Comparison of ENCODE assay signal across 9 cellular contexts in the genomic region with DNA sequence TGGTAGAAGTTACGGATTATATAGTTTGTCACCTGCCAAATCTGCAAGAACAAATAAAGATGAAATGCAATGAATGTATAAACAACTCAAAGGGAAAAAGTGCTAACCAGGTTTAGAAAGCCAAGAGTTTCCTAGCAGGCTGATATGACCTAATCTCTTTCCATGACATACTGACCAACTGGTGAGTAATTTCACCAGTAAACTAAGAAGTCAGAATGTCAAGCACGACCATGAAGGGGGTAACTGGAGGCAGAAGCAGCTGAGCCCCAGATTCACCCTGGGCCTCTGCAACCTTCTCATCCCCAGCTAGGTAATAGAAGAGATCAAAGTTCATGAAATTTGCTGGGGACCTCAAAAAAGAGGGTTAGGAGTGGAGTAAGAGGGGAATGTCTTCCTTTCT. TPM values are rescaled to one million over a fixed set of nuclear protein-coding genes. Genes with fewer than 3 reads are reported as not detected.
DNase-seq lines count a peak whose midpoint lies in the region; ATAC-seq and TF ChIP-seq lines count a peak whose summit lies in the region.
"Had no signal": no experiment of that assay in that cellular context is flagged by ENCODE, and none has a peak within 500 bp of the region (broad histone marks: within the 10 kb centered on the region; RNA-seq: fewer than 3 reads in every experiment).

No MANE protein-coding gene starts in this region.

- peaks cover 5% of the 10 kb centered on the region; the same call in 1 of the 2 replicates for H4K20me1 ChIP-seq in IMR-90 (ENCODE audit: insufficient read depth, low read length)

- no peak overlapping the region for H2BK5ac ChIP-seq in IMR-90 (ENCODE audit: low read depth, low read length, poor library complexity, severe bottlenecking)

- no peak overlapping the region for H3K56ac ChIP-seq in IMR-90 (ENCODE audit: extremely low read depth, insufficient read depth, low read length)

- dilution Hi-C loops in IMR-90 (cut with HindIII; ENCODE audit: low sequenced_read_pairs, unreplicated experiment): no loop called here

- H3K9me1 ChIP-seq in IMR-90 (ENCODE audit: insufficient read depth, low read length): peaks cover 9% of the 10 kb centered on the region

- CTCF ChIA-PET in IMR-90 (lab: Yijun Ruan, JAX): no interaction called here

- peak overlapping the region; percentile 75; the same call in 1 of the 2 replicates for H4K5ac ChIP-seq in IMR-90 (ENCODE audit: low read depth, low read length)

- no peak for TF ChIP-seq RAD21 in IMR-90 (IDR thresholded peaks at IDR 0.05; ENCODE audit: low read length)

- H2AK5ac ChIP-seq in IMR-90 (ENCODE audit: low read depth, low read length): no peak overlapping the region

- peaks cover 10% of the 10 kb centered on the region for H3K4me1 ChIP-seq in IMR-90 (ENCODE audit: control insufficient read depth, insufficient read depth, low read length)
- peaks cover 3 to 39% (median 10%) of the 10 kb centered on the region in 3 donors for H3K4me1 ChIP-seq in gastroesophageal sphincter
- peaks cover 0 to 28% (median 11%) of the 10 kb centered on the region in 4 donors for H3K4me1 ChIP-seq in tibial nerve

- TF ChIP-seq CTCF in IMR-90 (conservative IDR thresholded peaks at IDR 0.05; ENCODE audit: low read depth, low read length): no peak
- no peak for TF ChIP-seq CTCF in gastroesophageal sphincter (IDR thresholded peaks at IDR 0.05)
- TF ChIP-seq CTCF in tibial nerve (IDR thresholded peaks at IDR 0.05): no peak

- H3K14ac ChIP-seq in IMR-90 (replicated peaks; ENCODE audit: low read depth, low read length): no peak overlapping the region

- peak overlapping the region; percentile 19; the same call in 1 of the 2 replicates for H4K91ac ChIP-seq in IMR-90 (ENCODE audit: insufficient read depth, low read depth, low read length)

- TF ChIP-seq POLR2A in IMR-90 (IDR thresholded peaks at IDR 0.05; ENCODE audit: low read depth, low read length): no peak
- no peak for TF ChIP-seq POLR2A in gastroesophageal sphincter (IDR thresholded peaks at IDR 0.05)
- no peak for TF ChIP-seq POLR2A in tibial nerve (IDR thresholded peaks at IDR 0.05)

- H3K79me1 ChIP-seq in IMR-90 (ENCODE audit: low read depth in 1 of 2, low read length in 2 of 2): no peaks in the 10 kb centered on the region

- H3K9me3 ChIP-seq in IMR-90 (ENCODE audit: control insufficient read depth, insufficient read depth, low read length) (no peaks in the 10 kb centered on the region), gastroesophageal sphincter (no peaks in the 10 kb centered on the region), tibial nerve (no peaks in the 10 kb centered on the region)

- peak overlapping the region; percentile 57; the same call in 1 of the 2 replicates for H3K18ac ChIP-seq in IMR-90 (ENCODE audit: low read depth, low read length)

- no CpG with 5 or more reads among the region's 2 CpGs for WGBS in IMR-90 (ENCODE audit: extremely low coverage in 2 of 2, insufficient read length in 1 of 2), 2 experiments
- 14% methylated on average over 2 of the region's 2 CpGs; no CpG with 5 or more reads in 1 of the 2 donors for whole genome bisulfite sequencing in gastroesophageal sphincter (ENCODE audit: low coverage in 1 of 2), 2 donors
- 62 to 75% methylated on average over 2 of the region's 2 CpGs for WGBS in tibial nerve, 2 donors

- H3K27me3 ChIP-seq in IMR-90 (ENCODE audit: control insufficient read depth, insufficient read depth, low read length) (no peaks in the 10 kb centered on the region), gastroesophageal sphincter (no peaks in the 10 kb centered on the region), tibial nerve (no peaks in the 10 kb centered on the region)

- peak overlapping the region; percentile 14; the same call in 1 of the 2 replicates for H2BK120ac ChIP-seq in IMR-90 (ENCODE audit: low read depth, low read length)

- peak overlapping the region; percentile 38; the same call in 1 of the 2 replicates for H3K4me2 ChIP-seq in IMR-90 (ENCODE audit: low read depth, low read length)

- POLR2A ChIA-PET in IMR-90 (lab: Charles Lee; ENCODE audit: unreplicated experiment): interaction anchor here (1.4 kb wide), 1 partner anchor 10 kb away, joined by 5 read pairs; a partner anchor contains a TSS

- H2AFZ ChIP-seq in IMR-90 (replicated peaks; ENCODE audit: low read length, poor library complexity): no peak overlapping the region

- intact Hi-C loops in IMR-90 (cut with micrococcal nuclease): no loop called here

- no peak overlapping the region for H3K4me3 ChIP-seq in IMR-90 (ENCODE audit: insufficient read depth, low read depth, low read length)
- no peak overlapping the region for H3K4me3 ChIP-seq in gastroesophageal sphincter
- H3K4me3 ChIP-seq in tibial nerve: no peak overlapping the region

- no TSS peak for BruUV-seq in IMR-90 (replicated peaks; lab: Mats Ljungman, UMichigan)

- DNase-seq in activated CD8-positive, alpha-beta memory T cell treated with anti-CD3 and anti-CD28 coated beads, Interleukin-2, amount 50 U/mL, for 48 hours: peak; percentile 53
- no peak for DNase-seq in activated CD8-positive, alpha-beta memory T cell treated with anti-CD3 and anti-CD28 coated beads, Interleukin-2, amount 50 U/mL, for 4 hours
- DNase-seq in IMR-90 (peak; percentile 65), tibial nerve (ENCODE audit: low spot score in 2 of 2) (no peak), GM03348 (ENCODE audit: low spot score) (no peak), NCI-H748 (lab: John Stamatoyannopoulos, UW; ENCODE audit: unreplicated experiment) (no peak)
- DNase-seq: HFFc6 had no signal

- H3K4ac ChIP-seq in IMR-90 (ENCODE audit: low read depth, low read length): 0 out of 2 replicates have a peak overlapping the region, but pooled peaks have one; percentile 36

- H2BK20ac ChIP-seq in IMR-90 (ENCODE audit: low read depth, low read length): peak overlapping the region; percentile 29; the same call in 1 of the 2 replicates

- no peak overlapping the region for H2AK9ac ChIP-seq in IMR-90 (replicated peaks; ENCODE audit: low read depth, low read length, poor library complexity)

- ATAC-seq in IMR-90 (ENCODE audit: low read depth): peak; percentile 69
- ATAC-seq in gastroesophageal sphincter: no peak
- no peak for ATAC-seq in HG03097 (IDR thresholded peaks at IDR 0.05; ENCODE audit: low FRiP score, unreplicated experiment)

- H2BK15ac ChIP-seq in IMR-90 (ENCODE audit: low read depth, low read length): no peak overlapping the region; the same call in 2 of the 3 replicates

- peak overlapping the region; percentile 43; the same call in 1 of the 2 replicates for H3K23ac ChIP-seq in IMR-90 (ENCODE audit: low read depth, low read length)

- in situ Hi-C loops in IMR-90 (cut with MboI; ENCODE audit: low sequenced_read_pairs): no loop called here

- H3K9ac ChIP-seq in IMR-90 (ENCODE audit: low read depth, low read length): no peak overlapping the region

- TF ChIP-seq EP300 in gastroesophageal sphincter (IDR thresholded peaks at IDR 0.05) (no peak), tibial nerve (IDR thresholded peaks at IDR 0.05) (no peak)

- H3K27ac ChIP-seq in IMR-90 (ENCODE audit: insufficient read depth, low read length): peak overlapping the region; percentile 36; the same call in 1 of the 2 replicates
- peak overlapping the region; percentile 54 to 100 (median 92) for H3K27ac ChIP-seq in gastroesophageal sphincter
- peak overlapping the region in 3 of 4 donors; percentile 25 to 99 (median 97) for H3K27ac ChIP-seq in tibial nerve

- H3K36me3 ChIP-seq in IMR-90 (ENCODE audit: control insufficient read depth, insufficient read depth, low read length): no peaks in the 10 kb centered on the region
- no peaks in the 10 kb centered on the region for H3K36me3 ChIP-seq in gastroesophageal sphincter
- H3K36me3 ChIP-seq in tibial nerve: no peaks in the 10 kb centered on the region

- no peak overlapping the region for H4K8ac ChIP-seq in IMR-90 (ENCODE audit: low read depth in 2 of 2, low read length in 2 of 2)

TF ChIP-seq in IMR-90, 13 proteins besides CTCF, POLR2A, EP300 and RAD21:
- TF ChIP-seq SMC3 (IDR thresholded peaks at IDR 0.05; ENCODE audit: low read depth, low read length) (no peak), BHLHE40 (IDR thresholded peaks at IDR 0.05; ENCODE audit: low read depth, low read length) (0 out of 2 replicates have a peak, but pooled peaks have one; percentile 5), NFE2L2 (IDR thresholded peaks at IDR 0.05; ENCODE audit: low read depth, low read length) (no peak), RCOR1 (IDR thresholded peaks at IDR 0.05; ENCODE audit: insufficient replicate concordance, low read length) (no peak), MAFK (IDR thresholded peaks at IDR 0.05; ENCODE audit: low read depth, low read length) (no peak)
TF ChIP-seq in IMR-90: peak in this region for 1.

RNA-seq across cellular contexts. Expression of a gene that starts 10.2 kb away (rescaled TPM):
- total RNA-seq in IMR-90 (2012; rRNA removed) (112 and 151 TPM in 2 replicates), gastroesophageal sphincter (1,000 to 10,000 TPM; 1,174 to 1,482 (median 1,322) TPM), tibial nerve (1,000 to 10,000 TPM; 1,356 to 1,875 (median 1,699) TPM)
- 149 and 201 TPM in 2 replicates for polyA plus RNA-seq in IMR-90 (2012; rRNA removed)
- polyA plus RNA-seq in IMR-90 (2012; cell fraction: cytosol; rRNA removed): 238 and 364 TPM in 2 replicates
- 195 and 365 TPM in 2 replicates for polyA plus RNA-seq in IMR-90 (2012; cell fraction: nucleus; rRNA removed; ENCODE audit: low replicate concordance)

Comparison
In these comparisons a context has a peak if more than half of its experiments do, and no peak if none do; other contexts are left out.
1. DNase-seq: peak in activated CD8-positive, alpha-beta memory T cell treated with anti-CD3 and anti-CD28 coated beads, Interleukin-2, amount 50 U/mL, for 48 hours (single experiment) and IMR-90 (single experiment); none in activated CD8-positive, alpha-beta memory T cell treated with anti-CD3 and anti-CD28 coated beads, Interleukin-2, amount 50 U/mL, for 4 hours (single experiment), tibial nerve (0 of 2), GM03348 (single experiment) and NCI-H748 (single experiment).
2. H3K27ac ChIP-seq: peak in every context shown above with its lines; median percentile 97 in tibial nerve; 92 in gastroesophageal sphincter; 36 in IMR-90.